In genomic region chr4:156594619-156595018, GRCh38 we compare ENCODE assay signal across 9 cellular contexts.
DNase-seq lines count a peak whose midpoint lies in the region.
"Had no signal": no experiment of that assay in that cellular context is flagged by ENCODE, and none has a peak within 500 bp of the region (broad histone marks: within the 10 kb centered on the region; RNA-seq: fewer than 3 reads in every experiment).

No MANE protein-coding gene starts in this region.

- DNase-seq in DMS79 treated with DMSO at 0.1 percent for 48 hours (lab: John Stamatoyannopoulos, UW) (peak; percentile 62), NCI-H226 (peak; percentile 48), cerebellum (ENCODE audit: low spot score) (peak; percentile 60), neuronal stem cell (ENCODE audit: low spot score) (no peak), HuH-7.5 (ENCODE audit: low spot score) (no peak), LoVo (ENCODE audit: low spot score) (no peak), T1000 (lab: John Stamatoyannopoulos, UW) (no peak)
- DNase-seq in activated naive CD4-positive, alpha-beta T cell (lab: John Stamatoyannopoulos, UW): no peak
- DNase-seq: CD8-positive, alpha-beta memory T cell had no signal

- H3K4me2 ChIP-seq in neuronal stem cell (ENCODE audit: insufficient read depth, low read length, poor library complexity, severe bottlenecking): no peak overlapping the region

- no peak overlapping the region for H4K91ac ChIP-seq in neuronal stem cell (ENCODE audit: low read depth, low read length, poor library complexity)

- H3K4me1 ChIP-seq in neuronal stem cell (ENCODE audit: control insufficient read depth in 2 of 2, insufficient read depth in 1 of 2, low read depth in 1 of 2, low read length in 2 of 2): peaks cover 6 to 10% of the 10 kb centered on the region in 2 donors

- peak overlapping the region; percentile 7 for H2AFZ ChIP-seq in neuronal stem cell (ENCODE audit: low read length)

- H3K79me1 ChIP-seq in neuronal stem cell (ENCODE audit: low read depth, low read length): no peaks in the 10 kb centered on the region

- no peak overlapping the region for H3K27ac ChIP-seq in neuronal stem cell (replicated peaks; ENCODE audit: low read length)

- no peak overlapping the region for H4K8ac ChIP-seq in neuronal stem cell (ENCODE audit: low read depth, low read length)

- H3K4ac ChIP-seq in neuronal stem cell (ENCODE audit: low read length): no peak overlapping the region

- no peak overlapping the region for H3K14ac ChIP-seq in neuronal stem cell (ENCODE audit: low read length)

- H3K23ac ChIP-seq in neuronal stem cell (ENCODE audit: low read depth, low read length, poor library complexity): no peak overlapping the region

- no CpG with 5 or more reads among the region's 2 CpGs for WGBS in neuronal stem cell (ENCODE audit: extremely low coverage in 2 of 2, insufficient read length in 2 of 2, insufficient replicate concordance in 1 of 2), 2 donors

- no peak overlapping the region for H2BK5ac ChIP-seq in neuronal stem cell (ENCODE audit: low read length)

- H3K18ac ChIP-seq in neuronal stem cell (ENCODE audit: low read length): no peak overlapping the region

- H2BK120ac ChIP-seq in neuronal stem cell (ENCODE audit: low read depth, low read length): no peak overlapping the region

- H3K9me3 ChIP-seq in neuronal stem cell (replicated peaks in 1 of 2; ENCODE audit: control insufficient read depth in 2 of 2, insufficient read depth in 1 of 2, low read depth in 1 of 2, low read length in 2 of 2): no peaks in the 10 kb centered on the region

- no peaks in the 10 kb centered on the region for H3K36me3 ChIP-seq in neuronal stem cell (replicated peaks in 1 of 2; ENCODE audit: control insufficient read depth in 2 of 2, insufficient read depth in 2 of 2, low read length in 2 of 2)

- H2AK5ac ChIP-seq in neuronal stem cell (ENCODE audit: low read depth, low read length): no peak overlapping the region

- no peak overlapping the region for H3K4me3 ChIP-seq in neuronal stem cell (ENCODE audit: low read length in 2 of 2)

- no peak overlapping the region for H2BK12ac ChIP-seq in neuronal stem cell (ENCODE audit: low read length)

- no peak overlapping the region for H3K9ac ChIP-seq in neuronal stem cell (ENCODE audit: low read depth, low read length, poor library complexity)

- H3K27me3 ChIP-seq in neuronal stem cell (ENCODE audit: control insufficient read depth in 3 of 3, insufficient read depth in 3 of 3, low read depth in 1 of 3, low read length in 3 of 3): no peaks in the 10 kb centered on the region

- H2BK15ac ChIP-seq in neuronal stem cell (ENCODE audit: low read length): no peak overlapping the region

Comparison
In these comparisons a context has a peak if more than half of its experiments do, and no peak if none do; other contexts are left out.
1. DNase-seq: peak in DMS79 treated with DMSO at 0.1 percent for 48 hours (single experiment), NCI-H226 (single experiment) and cerebellum (single experiment); none in neuronal stem cell (single experiment), HuH-7.5 (single experiment), LoVo (single experiment), T1000 (single experiment) and activated naive CD4-positive, alpha-beta T cell (0 of 4).